9 cellular contexts compared by ENCODE assay signal in genomic region chr10:22683995-22684305, GRCh38.
DNase-seq lines count a peak whose midpoint lies in the region; ATAC-seq lines count a peak whose summit lies in the region.
"Had no signal": no experiment of that assay in that cellular context is flagged by ENCODE, and none has a peak within 500 bp of the region (broad histone marks: within the 10 kb centered on the region; RNA-seq: fewer than 3 reads in every experiment).

No MANE protein-coding gene starts in this region.

- peak overlapping the region; percentile 75 for H3K4me3 Mint-ChIP-seq in central memory CD8-positive, alpha-beta T cell
- peak overlapping the region; percentile 69 for H3K4me3 Mint-ChIP-seq in stimulated activated effector memory CD8-positive, alpha-beta T cell treated with anti-CD3 and anti-CD28 coated beads, Interleukin-12 subunit alpha, Interleukin-12 subunit beta, amount 100 ng/mL, for 72 hours

- no peak for ATAC-seq in central memory CD8-positive, alpha-beta T cell (replicated peaks; ENCODE audit: extremely low read depth, poor library complexity, severe bottlenecking)
- ATAC-seq in stimulated activated effector memory CD8-positive, alpha-beta T cell treated with anti-CD3 and anti-CD28 coated beads, Interleukin-12 subunit alpha, Interleukin-12 subunit beta, amount 100 ng/mL, for 72 hours: no peak
- no peak for ATAC-seq in HG03469 (IDR thresholded peaks at IDR 0.05; ENCODE audit: unreplicated experiment)

- no peaks in the 10 kb centered on the region for H3K9me3 Mint-ChIP-seq in central memory CD8-positive, alpha-beta T cell
- H3K9me3 Mint-ChIP-seq in stimulated activated effector memory CD8-positive, alpha-beta T cell treated with anti-CD3 and anti-CD28 coated beads, Interleukin-12 subunit alpha, Interleukin-12 subunit beta, amount 100 ng/mL, for 72 hours: no peaks in the 10 kb centered on the region

- H3K27ac Mint-ChIP-seq in central memory CD8-positive, alpha-beta T cell (ENCODE audit: low read depth): peak overlapping the region; percentile 94
- H3K27ac Mint-ChIP-seq in stimulated activated effector memory CD8-positive, alpha-beta T cell treated with anti-CD3 and anti-CD28 coated beads, Interleukin-12 subunit alpha, Interleukin-12 subunit beta, amount 100 ng/mL, for 72 hours: peak overlapping the region; percentile 99

- DNase-seq in DMS 273 (lab: John Stamatoyannopoulos, UW; ENCODE audit: unreplicated experiment) (peak; percentile 50), DMS 273 treated with DMSO at 0.1 percent for 48 hours (lab: John Stamatoyannopoulos, UW) (no peak), NOMO-1 treated with dmso at 0.1 percent for 144 hours (lab: John Stamatoyannopoulos, UW; ENCODE audit: unreplicated experiment) (peak; percentile 71), glomerular visceral epithelial cell (ENCODE audit: extremely low spot score) (no peak), NCI-H226 (no peak)
- DNase-seq in central memory CD8-positive, alpha-beta T cell (ENCODE audit: low spot score in 2 of 2): no peak
- no peak for DNase-seq in stimulated activated effector memory CD8-positive, alpha-beta T cell treated with anti-CD3 and anti-CD28 coated beads, Interleukin-12 subunit alpha, Interleukin-12 subunit beta, amount 100 ng/mL, for 72 hours (ENCODE audit: low spot score in 2 of 2)
- DNase-seq: NCI-H1092 had no signal

- H3K36me3 Mint-ChIP-seq in central memory CD8-positive, alpha-beta T cell (ENCODE audit: insufficient read depth): peaks cover 26% of the 10 kb centered on the region
- peaks cover 40% of the 10 kb centered on the region for H3K36me3 Mint-ChIP-seq in stimulated activated effector memory CD8-positive, alpha-beta T cell treated with anti-CD3 and anti-CD28 coated beads, Interleukin-12 subunit alpha, Interleukin-12 subunit beta, amount 100 ng/mL, for 72 hours

- peaks cover 88% of the 10 kb centered on the region for H3K4me1 Mint-ChIP-seq in central memory CD8-positive, alpha-beta T cell
- H3K4me1 Mint-ChIP-seq in stimulated activated effector memory CD8-positive, alpha-beta T cell treated with anti-CD3 and anti-CD28 coated beads, Interleukin-12 subunit alpha, Interleukin-12 subunit beta, amount 100 ng/mL, for 72 hours: peaks cover 90% of the 10 kb centered on the region

- H3K27me3 Mint-ChIP-seq in central memory CD8-positive, alpha-beta T cell: no peaks in the 10 kb centered on the region

Comparison
In these comparisons a context has a peak if more than half of its experiments do, and no peak if none do; other contexts are left out.
1. DNase-seq: peak in DMS 273 (single experiment) and NOMO-1 treated with dmso at 0.1 percent for 144 hours (single experiment); none in DMS 273 treated with DMSO at 0.1 percent for 48 hours (single experiment), central memory CD8-positive, alpha-beta T cell (0 of 2), stimulated activated effector memory CD8-positive, alpha-beta T cell treated with anti-CD3 and anti-CD28 coated beads, Interleukin-12 subunit alpha, Interleukin-12 subunit beta, amount 100 ng/mL, for 72 hours (0 of 2), glomerular visceral epithelial cell (single experiment) and NCI-H226 (single experiment).